15 cellular contexts compared by ENCODE assay signal in genomic region chr16:87691686-87692079, GRCh38.
"Had no signal": no experiment of that assay in that cellular context is flagged by ENCODE, and none has a peak within 500 bp of the region (broad histone marks: within the 10 kb centered on the region; RNA-seq: fewer than 3 reads in every experiment).

No MANE protein-coding gene starts in this region.

- H3K9me3 ChIP-seq: esophagus squamous epithelium, transverse colon, vagina had no signal

- H3K27me3 Mint-ChIP-seq: activated naive CD8-positive, alpha-beta T cell; effector memory CD8-positive, alpha-beta T cell; stimulated activated naive CD8-positive, alpha-beta T cell treated with anti-CD3 and anti-CD28 coated beads, Interleukin-15, Interleukin-2, amounts not matched to agents 100 ng/mL and 50 ng/mL, for 24 hours had no signal

- H3K9me3 Mint-ChIP-seq: effector memory CD8-positive, alpha-beta T cell; nephron; stimulated activated naive CD8-positive, alpha-beta T cell treated with anti-CD3 and anti-CD28 coated beads, Interleukin-15, Interleukin-2, amounts not matched to agents 100 ng/mL and 50 ng/mL, for 24 hours had no signal

- H3K4me1 ChIP-seq: esophagus squamous epithelium, transverse colon, vagina had no signal

- H3K36me3 Mint-ChIP-seq: activated naive CD8-positive, alpha-beta T cell had no signal

- H3K4me3 ChIP-seq: esophagus squamous epithelium, transverse colon, vagina had no signal

- H3K27ac Mint-ChIP-seq: activated naive CD8-positive, alpha-beta T cell; nephron; stimulated activated naive CD8-positive, alpha-beta T cell treated with anti-CD3 and anti-CD28 coated beads, Interleukin-15, Interleukin-2, amounts not matched to agents 100 ng/mL and 50 ng/mL, for 24 hours had no signal

- H3K27me3 ChIP-seq: vagina had no signal

- H3K27ac ChIP-seq: esophagus squamous epithelium, transverse colon, vagina, VCaP had no signal

- H3K36me3 ChIP-seq: transverse colon, vagina had no signal

- H3K4me3 Mint-ChIP-seq: activated naive CD8-positive, alpha-beta T cell; effector memory CD8-positive, alpha-beta T cell; nephron; stimulated activated naive CD8-positive, alpha-beta T cell treated with anti-CD3 and anti-CD28 coated beads, Interleukin-15, Interleukin-2, amounts not matched to agents 100 ng/mL and 50 ng/mL, for 24 hours had no signal

- DNase-seq: activated CD4-positive, CD25-positive, alpha-beta regulatory T cell treated with anti-CD3 and anti-CD28 coated beads, Interleukin-2, amount 50 U/mL, for 72 hours; effector memory CD8-positive, alpha-beta T cell; esophagus squamous epithelium; hippocampal formation; midbrain; small intestine; stimulated activated CD4-positive, alpha-beta T cell treated with anti-CD3 and anti-CD28 coated beads, Interleukin-15, amount 100 ng/mL, for 24 hours; stimulated activated CD4-positive, alpha-beta T cell treated with anti-CD3 and anti-CD28 coated beads, Interleukin-2, amount 100 ng/mL, for 48 hours; T-helper 2 cell; transverse colon had no signal

- ATAC-seq: effector memory CD8-positive, alpha-beta T cell had no signal
